ENCODE assay signal across 16 cellular contexts in the genomic region with DNA sequence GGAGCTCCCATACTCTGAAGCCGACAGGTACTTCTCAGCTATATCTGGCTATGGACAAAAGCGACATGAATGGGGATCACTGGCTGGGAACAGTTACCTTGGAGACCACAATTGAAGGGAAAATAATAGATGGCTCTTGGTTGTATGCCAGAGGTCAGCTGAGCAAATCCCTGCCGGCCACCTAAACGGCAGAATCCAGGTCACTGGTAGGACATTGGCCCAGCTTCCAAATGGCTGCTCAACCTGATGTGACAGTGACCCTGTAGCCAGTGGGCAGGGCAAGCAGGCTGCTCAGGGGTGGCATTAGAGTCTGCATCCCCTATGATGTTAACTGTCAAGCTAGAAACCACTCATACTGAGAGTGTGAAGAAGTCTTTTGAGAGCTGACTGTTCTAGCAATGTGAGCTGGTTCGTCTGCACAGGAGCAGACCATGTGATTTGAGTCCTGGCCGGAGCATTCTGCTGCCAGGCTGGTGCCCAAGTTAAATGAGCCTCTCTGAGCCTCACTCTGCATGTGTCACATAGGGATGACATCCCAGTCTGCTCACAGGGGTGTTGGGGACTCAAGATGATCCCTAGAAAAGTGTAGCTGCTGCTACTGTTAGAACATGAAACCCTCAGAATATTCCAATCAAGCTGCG.
DNase-seq lines count a peak whose midpoint lies in the region; ATAC-seq and TF ChIP-seq lines count a peak whose summit lies in the region.
"Had no signal": no experiment of that assay in that cellular context is flagged by ENCODE, and none has a peak within 500 bp of the region (broad histone marks: within the 10 kb centered on the region; RNA-seq: fewer than 3 reads in every experiment).

No MANE protein-coding gene starts in this region.

- H3K4me1 ChIP-seq in trophoblast cell (ENCODE audit: control insufficient read depth in 1 of 2, insufficient read depth in 2 of 2, low read length in 2 of 2): peaks cover 18 to 35% of the 10 kb centered on the region in 2 experiments
- H3K4me1 ChIP-seq: prostate gland had no signal

- no peak overlapping the region for H3K27ac ChIP-seq in trophoblast cell (ENCODE audit: low read depth, low read length)
- H3K27ac ChIP-seq: left ventricle myocardium inferior, prostate gland, vagina had no signal

- H2BK120ac ChIP-seq in trophoblast cell (ENCODE audit: insufficient read depth, low read length, poor library complexity): no peak overlapping the region

- H3K9me3 ChIP-seq in trophoblast cell (ENCODE audit: insufficient read depth, low read depth, low read length): no peaks in the 10 kb centered on the region
- H3K9me3 ChIP-seq: left ventricle myocardium inferior, MG63, prostate gland, vagina had no signal

- H3K4me3 ChIP-seq in trophoblast cell (ENCODE audit: low read depth, low read length): no peak overlapping the region
- H3K4me3 ChIP-seq: left ventricle myocardium inferior, MG63, prostate gland, vagina had no signal

- H3K36me3 Mint-ChIP-seq in brain (no peaks in the 10 kb centered on the region), mesothelial cell of epicardium (no peaks in the 10 kb centered on the region)

- H3K4me1 Mint-ChIP-seq in brain: peaks cover 34% of the 10 kb centered on the region
- H3K4me1 Mint-ChIP-seq in mesothelial cell of epicardium: peaks cover 8% of the 10 kb centered on the region

- H3K79me1 ChIP-seq in trophoblast cell (ENCODE audit: low read length): peaks cover 15% of the 10 kb centered on the region

- H4K8ac ChIP-seq in trophoblast cell (ENCODE audit: low read depth, low read length): no peak overlapping the region

- no peak for TF ChIP-seq CTCF in brain (conservative IDR thresholded peaks at IDR 0.05)
- TF ChIP-seq CTCF in mesothelial cell of epicardium (IDR thresholded peaks at IDR 0.05; ENCODE audit: unreplicated experiment): no peak

- H3K4me2 ChIP-seq in trophoblast cell (ENCODE audit: low read length): no peak overlapping the region

- no peak overlapping the region for H3K23ac ChIP-seq in trophoblast cell (ENCODE audit: low read length)

- ATAC-seq in HG02798 (IDR thresholded peaks at IDR 0.05; ENCODE audit: poor library complexity, unreplicated experiment) (peak; percentile 28), HG03342 (IDR thresholded peaks at IDR 0.05; ENCODE audit: unreplicated experiment) (no peak)

- no peak overlapping the region for H3K14ac ChIP-seq in trophoblast cell (ENCODE audit: low read length)

- DNase-seq in COLO668 (lab: John Stamatoyannopoulos, UW; ENCODE audit: unreplicated experiment) (peak; percentile 3), trophoblast cell (no peak), DMS79 treated with DMSO at 0.1 percent for 48 hours (lab: John Stamatoyannopoulos, UW) (no peak), DMS79 (lab: John Stamatoyannopoulos, UW) (no peak), mesothelial cell of epicardium (ENCODE audit: low spot score in 2 of 2, unreplicated experiment in 2 of 2) (no peak)
- DNase-seq: activated T-cell treated with anti-CD3 and anti-CD28 coated beads, Interleukin-2, amount 50 U/mL, for 24 hours; left ventricle myocardium inferior; NCI-H2081; NCI-H774 had no signal

- H3K4me3 Mint-ChIP-seq in brain (no peak overlapping the region), mesothelial cell of epicardium (no peak overlapping the region)
- H3K4me3 Mint-ChIP-seq: activated T-cell treated with anti-CD3 and anti-CD28 coated beads, Interleukin-2, amount 50 U/mL, for 24 hours; stimulated activated naive CD8-positive, alpha-beta T cell treated with anti-CD3 and anti-CD28 coated beads, Interleukin-15, Interleukin-2, amounts not matched to agents 100 ng/mL and 50 ng/mL, for 24 hours had no signal

- no peak overlapping the region for H2BK12ac ChIP-seq in trophoblast cell (ENCODE audit: low read length)

- H3K9me3 Mint-ChIP-seq in brain (no peaks in the 10 kb centered on the region), mesothelial cell of epicardium (no peaks in the 10 kb centered on the region)
- H3K9me3 Mint-ChIP-seq: activated T-cell treated with anti-CD3 and anti-CD28 coated beads, Interleukin-2, amount 50 U/mL, for 24 hours; stimulated activated naive CD8-positive, alpha-beta T cell treated with anti-CD3 and anti-CD28 coated beads, Interleukin-15, Interleukin-2, amounts not matched to agents 100 ng/mL and 50 ng/mL, for 24 hours had no signal

- no peaks in the 10 kb centered on the region for H3K27me3 ChIP-seq in trophoblast cell (ENCODE audit: insufficient read depth, low read length)
- H3K27me3 ChIP-seq: MG63, vagina had no signal

- H2AK5ac ChIP-seq in trophoblast cell (ENCODE audit: low read length): no peak overlapping the region

- no peak overlapping the region for H3K9ac ChIP-seq in trophoblast cell (ENCODE audit: low read length)

- no peaks in the 10 kb centered on the region for H3K79me2 ChIP-seq in trophoblast cell (ENCODE audit: control insufficient read depth, insufficient read depth, low read length, poor library complexity)

- no peak overlapping the region for H2AFZ ChIP-seq in trophoblast cell (ENCODE audit: insufficient read depth, low read length, poor library complexity)

- no peak overlapping the region for H2BK5ac ChIP-seq in trophoblast cell (ENCODE audit: low read depth, low read length, poor library complexity)

- peaks cover 33 to 42% of the 10 kb centered on the region in 2 experiments for H3K36me3 ChIP-seq in trophoblast cell (ENCODE audit: control insufficient read depth in 1 of 2, insufficient read depth in 2 of 2, low read length in 2 of 2)
- H3K36me3 ChIP-seq: MG63, prostate gland had no signal

- no CpG with 5 or more reads among the region's 7 CpGs for WGBS in trophoblast cell (ENCODE audit: extremely low coverage, insufficient coverage, insufficient read length)

- H3K4ac ChIP-seq in trophoblast cell (ENCODE audit: low read depth, low read length): no peak overlapping the region

- H3K27me3 Mint-ChIP-seq in brain: peaks cover 19% of the 10 kb centered on the region
- peaks cover 10% of the 10 kb centered on the region for H3K27me3 Mint-ChIP-seq in mesothelial cell of epicardium (ENCODE audit: low read depth)
- H3K27me3 Mint-ChIP-seq: activated T-cell treated with anti-CD3 and anti-CD28 coated beads, Interleukin-2, amount 50 U/mL, for 24 hours; stimulated activated naive CD8-positive, alpha-beta T cell treated with anti-CD3 and anti-CD28 coated beads, Interleukin-15, Interleukin-2, amounts not matched to agents 100 ng/mL and 50 ng/mL, for 24 hours had no signal

- no peak overlapping the region for H3K18ac ChIP-seq in trophoblast cell (ENCODE audit: low read length)

- peak overlapping the region; percentile 8 for H4K91ac ChIP-seq in trophoblast cell (ENCODE audit: low read depth, low read length)

- H3K27ac Mint-ChIP-seq in brain: peak overlapping the region in 3 of 5 experiments; percentile 12 to 75 (median 52)
- H3K27ac Mint-ChIP-seq in mesothelial cell of epicardium: no peak overlapping the region
- H3K27ac Mint-ChIP-seq: activated T-cell treated with anti-CD3 and anti-CD28 coated beads, Interleukin-2, amount 50 U/mL, for 24 hours; stimulated activated naive CD8-positive, alpha-beta T cell treated with anti-CD3 and anti-CD28 coated beads, Interleukin-15, Interleukin-2, amounts not matched to agents 100 ng/mL and 50 ng/mL, for 24 hours had no signal

- no peak overlapping the region for H4K12ac ChIP-seq in trophoblast cell (ENCODE audit: low read depth, low read length)
